In genomic region chr17:15787363-15788075, GRCh38 we compare ENCODE assay signal across 12 cellular contexts. TPM values are rescaled to one million over a fixed set of nuclear protein-coding genes. Genes with fewer than 3 reads are reported as not detected.
DNase-seq lines count a peak whose midpoint lies in the region; FAIRE-seq and TF ChIP-seq lines count a peak whose summit lies in the region.
"Not testable (repeated sequence)": the region's sequence is repeated elsewhere in the genome, so short reads cannot be mapped to it uniquely, and the experiment has no call there.
"Had no signal": no experiment of that assay in that cellular context is flagged by ENCODE, and none has a peak within 500 bp of the region (broad histone marks: within the 10 kb centered on the region; RNA-seq: fewer than 3 reads in every experiment).

No MANE protein-coding gene starts in this region.

- intact Hi-C loops in PC-9 (cut with micrococcal nuclease; ENCODE audit: unreplicated experiment); endothelial cell of umbilical vein (cut with micrococcal nuclease): not testable (repeated sequence)

- DNase-seq in PC-9; astrocyte (ENCODE audit: low read depth); endothelial cell of umbilical vein (ENCODE audit: low read depth, low spot score); mesothelial cell of epicardium (ENCODE audit: low spot score in 2 of 2, unreplicated experiment in 2 of 2); nephron progenitor cell; type B pancreatic cell (ENCODE audit: extremely low spot score, unreplicated experiment): not testable (repeated sequence)
- DNase-seq in osteocyte (ENCODE audit: extremely low spot score, unreplicated experiment), result peak; percentile 65

- not testable (repeated sequence) for H3K9me2 ChIP-seq in PC-9 (ENCODE audit: insufficient read depth)

- not testable (repeated sequence) for H3K79me2 ChIP-seq in PC-9 (ENCODE audit: low read depth); astrocyte (ENCODE audit: insufficient read depth, low read length); endothelial cell of umbilical vein (ENCODE audit: control insufficient read depth, insufficient read depth, low read length)

- not testable (repeated sequence) for H3K27me3 ChIP-seq in PC-9 (ENCODE audit: insufficient read depth, low read depth); astrocyte (ENCODE audit: insufficient read depth, low read length); endothelial cell of umbilical vein (ENCODE audit: control insufficient read depth in 2 of 2, insufficient read depth in 2 of 2, low read length in 2 of 2)

- H3K4me1 Mint-ChIP-seq in astrocyte (ENCODE audit: low read depth, unreplicated experiment); mesothelial cell of epicardium; nephron progenitor cell; osteocyte (ENCODE audit: unreplicated experiment); type B pancreatic cell (ENCODE audit: unreplicated experiment): not testable (repeated sequence)

- TSS peak; percentile 57 for BruUV-seq in PC-9 (replicated peaks; lab: Mats Ljungman, UMichigan)
- TSS peak; percentile 30 for BruUV-seq in endothelial cell of umbilical vein (replicated peaks; lab: Mats Ljungman, UMichigan)

- not testable (repeated sequence) for H3K4me3 ChIP-seq in PC-9; astrocyte (ENCODE audit: insufficient read depth, low read depth, low read length); endothelial cell of umbilical vein (replicated peaks in 1 of 3; ENCODE audit: insufficient read depth in 1 of 3, low read depth in 1 of 3, low read length in 3 of 3)

- dilution Hi-C loops in endothelial cell of umbilical vein (cut with MboI; ENCODE audit: extremely low pct_ligation_motif_present, low sequenced_read_pairs), result not testable (repeated sequence)

- TF ChIP-seq CTCF in PC-9 (conservative IDR thresholded peaks at IDR 0.05); astrocyte (IDR thresholded peaks at IDR 0.05; ENCODE audit: insufficient read depth, low read depth, low read length); endothelial cell of umbilical vein (IDR thresholded peaks at IDR 0.05; ENCODE audit: extremely low read depth in 1 of 2, insufficient read depth in 1 of 2, low read depth in 1 of 2, low read length in 2 of 2); mesothelial cell of epicardium (IDR thresholded peaks at IDR 0.05; ENCODE audit: unreplicated experiment); nephron progenitor cell (IDR thresholded peaks at IDR 0.05); osteocyte (IDR thresholded peaks at IDR 0.05); type B pancreatic cell (conservative IDR thresholded peaks at IDR 0.05): not testable (repeated sequence)

- H3K9me3 ChIP-seq in PC-9 (ENCODE audit: insufficient read depth, low read depth); astrocyte (ENCODE audit: insufficient read depth, low read depth, low read length); endothelial cell of umbilical vein (replicated peaks; ENCODE audit: control insufficient read depth, insufficient read depth, low read length): not testable (repeated sequence)

- H2AFZ ChIP-seq in PC-9; astrocyte (ENCODE audit: low read depth, low read length); endothelial cell of umbilical vein (ENCODE audit: low read depth, low read length): not testable (repeated sequence)

- H3K36me3 Mint-ChIP-seq in astrocyte (ENCODE audit: low read depth, unreplicated experiment); mesothelial cell of epicardium; nephron progenitor cell (ENCODE audit: low read depth); osteocyte (ENCODE audit: unreplicated experiment); type B pancreatic cell: not testable (repeated sequence)

- H3K4me3 Mint-ChIP-seq in astrocyte (ENCODE audit: unreplicated experiment) (peak overlapping the region; percentile 40), mesothelial cell of epicardium (peak overlapping the region; percentile 24), nephron progenitor cell (peak overlapping the region; percentile 57), type B pancreatic cell (peak overlapping the region; percentile 51)
- not testable (repeated sequence) for H3K4me3 Mint-ChIP-seq in osteocyte (ENCODE audit: unreplicated experiment)

- H3K4me2 ChIP-seq in PC-9; astrocyte (ENCODE audit: low read length); endothelial cell of umbilical vein (ENCODE audit: insufficient read depth, low read length): not testable (repeated sequence)

- not testable (repeated sequence) for H3K9me1 ChIP-seq in endothelial cell of umbilical vein (replicated peaks; ENCODE audit: control insufficient read depth, extremely low read depth, insufficient read depth, low read length)

- H3K9ac ChIP-seq in astrocyte (ENCODE audit: low read length); endothelial cell of umbilical vein (replicated peaks; ENCODE audit: extremely low read depth, insufficient read depth, low read length): not testable (repeated sequence)

- FAIRE-seq in astrocyte (lab: Jason Lieb, UNC); endothelial cell of umbilical vein (lab: Jason Lieb, UNC): not testable (repeated sequence)

- not testable (repeated sequence) for TF ChIP-seq POLR2A in endothelial cell of umbilical vein (IDR thresholded peaks at IDR 0.05; ENCODE audit: low read depth, low read length)

- H3F3A ChIP-seq in PC-9 (ENCODE audit: insufficient read depth, low read depth), result not testable (repeated sequence)

- not testable (repeated sequence) for H3K9me3 Mint-ChIP-seq in astrocyte (ENCODE audit: unreplicated experiment); mesothelial cell of epicardium; nephron progenitor cell; osteocyte (ENCODE audit: unreplicated experiment); type B pancreatic cell

- not testable (repeated sequence) for H3K27ac Mint-ChIP-seq in astrocyte (ENCODE audit: unreplicated experiment); mesothelial cell of epicardium; nephron progenitor cell; type B pancreatic cell
- peak overlapping the region; percentile 27 for H3K27ac Mint-ChIP-seq in osteocyte (ENCODE audit: unreplicated experiment)

- not testable (repeated sequence) for H3K27me3 Mint-ChIP-seq in astrocyte (ENCODE audit: low read depth, unreplicated experiment); mesothelial cell of epicardium (ENCODE audit: low read depth); nephron progenitor cell (ENCODE audit: low read depth, poor library complexity); osteocyte (ENCODE audit: unreplicated experiment); type B pancreatic cell

- CTCF ChIA-PET in PC-9 (lab: Charles Lee); endothelial cell of umbilical vein (lab: Charles Lee): not testable (repeated sequence)

- not testable (repeated sequence) for H4K20me1 ChIP-seq in PC-9 (ENCODE audit: insufficient read depth); astrocyte (ENCODE audit: insufficient read depth, low read length); endothelial cell of umbilical vein (replicated peaks; ENCODE audit: control insufficient read depth, extremely low read depth, insufficient read depth, low read length)

- not testable (repeated sequence) for H3K4me1 ChIP-seq in PC-9 (replicated peaks; ENCODE audit: insufficient read depth); astrocyte (ENCODE audit: insufficient read depth, low read length); endothelial cell of umbilical vein (ENCODE audit: control insufficient read depth, extremely low read depth, insufficient read depth, low read length)

- POLR2A ChIA-PET in PC-9 (lab: Charles Lee; ENCODE audit: unreplicated experiment), result interaction anchor here (0.5 kb wide), 1 partner anchor 127 kb away, joined by 3 read pairs; no protein-coding TSS in a partner anchor
- POLR2A ChIA-PET in endothelial cell of umbilical vein (lab: Charles Lee), result not testable (repeated sequence)

- H3K36me3 ChIP-seq in PC-9 (ENCODE audit: low read depth); astrocyte (ENCODE audit: insufficient read depth, low read length); endothelial cell of umbilical vein (ENCODE audit: control insufficient read depth in 2 of 2, extremely low read depth in 1 of 2, insufficient read depth in 2 of 2, low read length in 2 of 2): not testable (repeated sequence)

- H3K27ac ChIP-seq in PC-9; astrocyte (ENCODE audit: low read depth, low read length); endothelial cell of umbilical vein (ENCODE audit: insufficient read depth, low read depth, low read length): not testable (repeated sequence)

RNA-seq across cellular contexts. Expression of gene TBC1D26, which starts 55.4 kb away (rescaled TPM):
- total RNA-seq in PC-9 (2021) (0.55 and 0.85 TPM in 2 replicates), astrocyte (0.14 and 0.77 TPM in 2 replicates), endothelial cell of umbilical vein (not detected in 2 replicates), mesothelial cell of epicardium (2.8 to 3.8 TPM (median 2.8 TPM) in 3 replicates), osteocyte (0.21 and 0.78 TPM in 2 replicates), type B pancreatic cell (ENCODE audit: low replicate concordance) (0.45 and 0.46 TPM in 2 replicates)
- 0.11 TPM in 1 of 2 replicates, not detected in the other for polyA plus RNA-seq in endothelial cell of umbilical vein
- not detected in 2 replicates for polyA plus RNA-seq in endothelial cell of umbilical vein (2011; cell fraction: cytosol; rRNA removed)
- polyA plus RNA-seq in endothelial cell of umbilical vein (2011; cell fraction: nucleus; rRNA removed), result 0.65 and 0.88 TPM in 2 replicates
- 0.19 TPM in 1 of 2 replicates, not detected in the other for polyA plus RNA-seq in endothelial cell of umbilical vein (2012)
- not detected in 2 replicates for polyA minus RNA-seq in endothelial cell of umbilical vein
- polyA minus RNA-seq in endothelial cell of umbilical vein (2011; cell fraction: cytosol; rRNA and poly(A)+ RNA removed), result not detected
- polyA minus RNA-seq in endothelial cell of umbilical vein (2011; cell fraction: nucleus; rRNA and poly(A)+ RNA removed), result not detected in 2 replicates
- total RNA-seq: Daoy, GM12878 had no signal
- polyA plus RNA-seq: CD14-positive monocyte; CD4-positive, alpha-beta memory T cell; CD4-positive, CD25-positive, alpha-beta regulatory T cell had no signal
